Comparison of ENCODE assay signal across 16 cellular contexts in genomic region chr3:65714138-65714537, GRCh38.
A peak's percentile ranks its signal among the peaks of the same experiment; 100 is the strongest.
DNase-seq lines count a peak whose midpoint lies in the region; FAIRE-seq and TF ChIP-seq lines count a peak whose summit lies in the region.
"Had no signal": no experiment of that assay in that cellular context is flagged by ENCODE, and none has a peak within 500 bp of the region (broad histone marks: within the 10 kb centered on the region; RNA-seq: fewer than 3 reads in every experiment).

No MANE protein-coding gene starts in this region.

- H3K23ac ChIP-seq in trophoblast cell (ENCODE audit: low read length) (no peak overlapping the region), H9 (ENCODE audit: insufficient read length, low read depth, low read length) (no peak overlapping the region)

- no peak for TF ChIP-seq POLR2A in stomach (IDR thresholded peaks at IDR 0.05)

- H3K27ac ChIP-seq in trophoblast cell (ENCODE audit: low read depth, low read length) = peak overlapping the region; percentile 72
- H3K27ac ChIP-seq in stomach = no peak overlapping the region
- no peak overlapping the region for H3K27ac ChIP-seq in H9 (ENCODE audit: insufficient read length, low read depth, low read length)
- H3K27ac ChIP-seq: WERI-Rb-1 had no signal

- H3K4me1 ChIP-seq in trophoblast cell (ENCODE audit: control insufficient read depth in 1 of 2, insufficient read depth in 2 of 2, low read length in 2 of 2) (peaks cover 0 to 11% of the 10 kb centered on the region in 2 experiments), stomach (peaks cover 0 to 11% (median 5%) of the 10 kb centered on the region in 4 donors), H9 (ENCODE audit: insufficient read depth, low read length) (peaks cover 5% of the 10 kb centered on the region)

- no peak overlapping the region for H3T11ph ChIP-seq in H9 (ENCODE audit: low read length)

- H3K9me3 Mint-ChIP-seq in CD14-positive monocyte = peaks cover 0 to 7% (median 3%) of the 10 kb centered on the region in 7 donors
- no peaks in the 10 kb centered on the region for H3K9me3 Mint-ChIP-seq in H9
- H3K9me3 Mint-ChIP-seq: activated naive CD4-positive, alpha-beta T cell treated with anti-CD3 and anti-CD28 coated beads, Interleukin-2, amount 50 U/mL, for 24 hours had no signal

- H3K36me3 Mint-ChIP-seq in CD14-positive monocyte = no peaks in the 10 kb centered on the region
- peaks cover 0 to 3% (median 0%) of the 10 kb centered on the region in 3 experiments; a peak in 2 of 7 replicates for H3K36me3 Mint-ChIP-seq in H9 (ENCODE audit: insufficient read depth in 1 of 3, low read depth in 3 of 3)
- H3K36me3 Mint-ChIP-seq: activated naive CD4-positive, alpha-beta T cell treated with anti-CD3 and anti-CD28 coated beads, Interleukin-2, amount 50 U/mL, for 24 hours had no signal

- H2BK15ac ChIP-seq in H9 (ENCODE audit: low read depth, low read length) = no peak overlapping the region

- H3K4ac ChIP-seq in trophoblast cell (ENCODE audit: low read depth, low read length) (no peak overlapping the region), H9 (ENCODE audit: low read depth, low read length) (no peak overlapping the region)

- H3K4me1 Mint-ChIP-seq in CD14-positive monocyte (no peaks in the 10 kb centered on the region), H9 (peaks cover 62 to 63% of the 10 kb centered on the region in 2 experiments)
- H3K4me1 Mint-ChIP-seq: activated naive CD4-positive, alpha-beta T cell treated with anti-CD3 and anti-CD28 coated beads, Interleukin-2, amount 50 U/mL, for 24 hours had no signal

- H4K8ac ChIP-seq in trophoblast cell (ENCODE audit: low read depth, low read length) = no peak overlapping the region
- H4K8ac ChIP-seq in H9 (replicated peaks; ENCODE audit: insufficient read length, low read depth, low read length) = no peak overlapping the region

- no peaks in the 10 kb centered on the region for H3K79me1 ChIP-seq in trophoblast cell (ENCODE audit: low read length)
- H3K79me1 ChIP-seq in H9 (ENCODE audit: insufficient read depth, low read depth, low read length, poor library complexity, severe bottlenecking) = no peaks in the 10 kb centered on the region

- no peaks in the 10 kb centered on the region for H3K27me3 Mint-ChIP-seq in CD14-positive monocyte (ENCODE audit: low read depth in 3 of 3)
- no peaks in the 10 kb centered on the region for H3K27me3 Mint-ChIP-seq in H9 (ENCODE audit: low read depth)

- WGBS in trophoblast cell (ENCODE audit: extremely low coverage, insufficient coverage, insufficient read length) = no CpG with 5 or more reads among the region's 5 CpGs
- 62 to 74% (median 68%) methylated on average over 5 of the region's 5 CpGs for WGBS in stomach, 5 donors
- WGBS in H9 (ENCODE audit: extremely low coverage, insufficient read length, low lambda C conversion rate) = no CpG with 5 or more reads among the region's 5 CpGs

- H3K36me3 ChIP-seq in kidney epithelial cell (ENCODE audit: control insufficient read depth, insufficient read depth, low read length) (no peaks in the 10 kb centered on the region), trophoblast cell (ENCODE audit: control insufficient read depth in 1 of 2, insufficient read depth in 2 of 2, low read length in 2 of 2) (no peaks in the 10 kb centered on the region), stomach (no peaks in the 10 kb centered on the region)
- H3K36me3 ChIP-seq: WERI-Rb-1 had no signal

- no peak overlapping the region for H4K5ac ChIP-seq in H9 (ENCODE audit: insufficient read length, low read depth, low read length)

- H3K79me2 ChIP-seq in trophoblast cell (ENCODE audit: control insufficient read depth, insufficient read depth, low read length, poor library complexity) = no peaks in the 10 kb centered on the region
- no peaks in the 10 kb centered on the region; the same call in 1 of the 2 replicates for H3K79me2 ChIP-seq in H9 (ENCODE audit: insufficient read depth, low read length)

- no peak overlapping the region for H3K14ac ChIP-seq in trophoblast cell (ENCODE audit: low read length)
- no peak overlapping the region for H3K14ac ChIP-seq in H9 (ENCODE audit: insufficient read depth, low read length)

- H2BK120ac ChIP-seq in trophoblast cell (ENCODE audit: insufficient read depth, low read length, poor library complexity) (no peak overlapping the region), H9 (ENCODE audit: low read depth, low read length, poor library complexity, severe bottlenecking) (no peak overlapping the region)

- H3K4me3 ChIP-seq in cardiac fibroblast (replicated peaks in 1 of 2; ENCODE audit: low read depth in 2 of 2, low read length in 2 of 2) (no peak overlapping the region), kidney epithelial cell (ENCODE audit: low read depth, low read length) (no peak overlapping the region), trophoblast cell (ENCODE audit: low read depth, low read length) (no peak overlapping the region), stomach (no peak overlapping the region)
- H3K4me3 ChIP-seq: skin epidermis had no signal

- H3K9me3 ChIP-seq in trophoblast cell (ENCODE audit: insufficient read depth, low read depth, low read length) (no peaks in the 10 kb centered on the region), stomach (no peaks in the 10 kb centered on the region), H9 (ENCODE audit: control insufficient read depth, low read depth, low read length) (no peaks in the 10 kb centered on the region)

- TF ChIP-seq CTCF in cardiac fibroblast (IDR thresholded peaks at IDR 0.05; ENCODE audit: low read depth, low read length) = no peak
- TF ChIP-seq CTCF in kidney epithelial cell (IDR thresholded peaks at IDR 0.05; ENCODE audit: insufficient read depth, low read length, poor library complexity, severe bottlenecking) = no peak
- TF ChIP-seq CTCF in CD14-positive monocyte (IDR thresholded peaks at IDR 0.05) = no peak
- TF ChIP-seq CTCF in stomach (IDR thresholded peaks at IDR 0.05) = no peak
- TF ChIP-seq CTCF in H9 (conservative IDR thresholded peaks at IDR 0.05) = no peak

- no peak overlapping the region for H3K9ac ChIP-seq in trophoblast cell (ENCODE audit: low read length)
- no peak overlapping the region for H3K9ac ChIP-seq in H9 (ENCODE audit: extremely low read depth, insufficient read length, low read length)

- H2BK20ac ChIP-seq in H9 (ENCODE audit: low read depth, low read length, poor library complexity, severe bottlenecking) = no peak overlapping the region

- H2AK5ac ChIP-seq in trophoblast cell (ENCODE audit: low read length) = no peak overlapping the region
- no peak overlapping the region for H2AK5ac ChIP-seq in H9 (ENCODE audit: insufficient read length, low read length)

- H4K20me1 ChIP-seq in H9 (ENCODE audit: control insufficient read depth, insufficient read depth, insufficient read length) = no peaks in the 10 kb centered on the region

- FAIRE-seq in frontal cortex (lab: Jason Lieb, UNC) = no peak

- H3K4me2 ChIP-seq in trophoblast cell (ENCODE audit: low read length) (no peak overlapping the region), H9 (ENCODE audit: insufficient read depth, insufficient read length, low read length) (no peak overlapping the region)

- H3K4me3 Mint-ChIP-seq in CD14-positive monocyte (no peak overlapping the region), H9 (no peak overlapping the region)
- H3K4me3 Mint-ChIP-seq: activated naive CD4-positive, alpha-beta T cell treated with anti-CD3 and anti-CD28 coated beads, Interleukin-2, amount 50 U/mL, for 24 hours had no signal

- H3K27me3 ChIP-seq in kidney epithelial cell (ENCODE audit: control insufficient read depth, insufficient read depth, low read length) (no peaks in the 10 kb centered on the region), trophoblast cell (ENCODE audit: insufficient read depth, low read length) (no peaks in the 10 kb centered on the region), stomach (no peaks in the 10 kb centered on the region), H9 (ENCODE audit: insufficient read depth, low read length) (no peaks in the 10 kb centered on the region)

- no peak overlapping the region for H4K91ac ChIP-seq in trophoblast cell (ENCODE audit: low read depth, low read length)
- no peak overlapping the region for H4K91ac ChIP-seq in H9 (ENCODE audit: insufficient read length, low read depth, low read length)

- H2AFZ ChIP-seq in trophoblast cell (ENCODE audit: insufficient read depth, low read length, poor library complexity) (no peak overlapping the region), H9 (ENCODE audit: low read length) (no peak overlapping the region)

- H4K12ac ChIP-seq in trophoblast cell (ENCODE audit: low read depth, low read length) = no peak overlapping the region

- no peak for TF ChIP-seq EP300 in stomach (IDR thresholded peaks at IDR 0.05)

- H3K23me2 ChIP-seq in H9 (ENCODE audit: insufficient read length, low read depth, low read length, poor library complexity, severe bottlenecking) = no peaks in the 10 kb centered on the region

- DNase-seq in EH (ENCODE audit: low read depth) (peak; percentile 53), cardiac fibroblast (ENCODE audit: low read depth in 2 of 2) (peak; percentile 21 to 31), kidney epithelial cell (ENCODE audit: low read depth) (peak; percentile 28), trophoblast cell (no peak), CD14-positive monocyte (ENCODE audit: low spot score) (no peak), frontal cortex (ENCODE audit: low spot score in 2 of 2) (no peak), stomach (no peak), H9 (no peak)
- DNase-seq: activated CD8-positive, alpha-beta memory T cell treated with anti-CD3 and anti-CD28 coated beads, Interleukin-2, amount 50 U/mL, for 48 hours; cortex of kidney; DMS 273 treated with DMSO at 0.1 percent for 48 hours; HCEC 1CT; NK-92 treated with Interleukin-12 subunit alpha and Interleukin-12 subunit beta, amount 100 ng/mL, for 24 hours; WERI-Rb-1 had no signal

- H2BK5ac ChIP-seq in trophoblast cell (ENCODE audit: low read depth, low read length, poor library complexity) = no peak overlapping the region
- no peak overlapping the region for H2BK5ac ChIP-seq in H9 (ENCODE audit: insufficient read length, low read length)

- H3K18ac ChIP-seq in trophoblast cell (ENCODE audit: low read length) (no peak overlapping the region), H9 (ENCODE audit: insufficient read length, low read depth, low read length) (no peak overlapping the region)

- H2BK12ac ChIP-seq in trophoblast cell (ENCODE audit: low read length) (no peak overlapping the region), H9 (ENCODE audit: insufficient read length, low read depth, low read length) (no peak overlapping the region)

- intact Hi-C loops in CD14-positive monocyte (cut with micrococcal nuclease) (no loop called here), stomach (cut with DNase I; ENCODE audit: low total_unique reads) (no loop called here)

- H3K27ac Mint-ChIP-seq in CD14-positive monocyte = no peak overlapping the region
- peak overlapping the region in 1 of 3 experiments; percentile 46; a peak in 2 of 7 replicates for H3K27ac Mint-ChIP-seq in H9
- H3K27ac Mint-ChIP-seq: activated naive CD4-positive, alpha-beta T cell treated with anti-CD3 and anti-CD28 coated beads, Interleukin-2, amount 50 U/mL, for 24 hours had no signal

- no peak overlapping the region for H3K56ac ChIP-seq in H9 (ENCODE audit: insufficient read length, low read depth, low read length)

Comparison
In these comparisons a context has a peak if more than half of its experiments do, and no peak if none do; other contexts are left out.
1. DNase-seq: peak in EH (single experiment), cardiac fibroblast (2 of 2) and kidney epithelial cell (single experiment); none in trophoblast cell (0 of 2), CD14-positive monocyte (single experiment), frontal cortex (0 of 2), stomach (single experiment) and H9 (single experiment).